ENCODE assay signal across 12 cellular contexts in the genomic region with DNA sequence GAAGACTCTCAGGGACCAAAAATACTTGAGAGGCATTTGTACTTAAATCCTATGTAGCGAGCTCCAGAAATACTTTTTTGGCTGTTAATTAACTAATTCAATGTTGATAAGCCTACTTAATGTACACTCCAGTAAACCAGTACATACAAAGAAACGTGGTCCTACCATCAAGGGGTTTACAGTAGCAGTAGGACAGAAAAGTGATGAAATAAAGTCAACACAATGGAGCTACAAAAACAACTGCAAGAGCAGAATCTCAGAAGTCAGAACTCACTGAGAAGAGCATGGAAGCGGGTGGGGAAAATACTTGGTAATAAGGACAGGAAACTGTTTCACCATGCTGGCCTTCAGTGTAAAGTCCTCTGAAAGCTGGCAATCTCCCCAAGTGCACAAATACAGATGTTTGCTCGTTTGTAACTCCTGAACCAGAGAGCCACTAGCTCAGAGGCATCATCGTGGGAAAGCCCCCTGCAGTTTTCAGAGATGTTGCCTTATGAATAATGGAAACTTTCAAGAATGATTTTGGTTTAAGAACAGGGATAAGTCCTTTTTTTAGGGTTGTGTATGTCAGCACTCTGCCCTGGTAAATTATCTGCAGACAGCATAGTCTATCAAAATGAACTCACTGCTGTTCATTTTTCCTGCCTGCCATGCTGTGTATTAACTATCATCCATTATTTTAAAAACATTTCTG.
DNase-seq lines count a peak whose midpoint lies in the region; ATAC-seq and TF ChIP-seq lines count a peak whose summit lies in the region.
"Had no signal": no experiment of that assay in that cellular context is flagged by ENCODE, and none has a peak within 500 bp of the region (broad histone marks: within the 10 kb centered on the region; RNA-seq: fewer than 3 reads in every experiment).

No MANE protein-coding gene starts in this region.

- ATAC-seq in GM18868 (IDR thresholded peaks at IDR 0.05; ENCODE audit: unreplicated experiment) (peak; percentile 79), GM21576 (IDR thresholded peaks at IDR 0.05; ENCODE audit: unreplicated experiment) (peak; percentile 77), HG03342 (IDR thresholded peaks at IDR 0.05; ENCODE audit: unreplicated experiment) (peak; percentile 71), lower lobe of right lung (peak; percentile 76 to 86)
- ATAC-seq in effector memory CD8-positive, alpha-beta T cell (replicated peaks) = no peak
- ATAC-seq: PC-3 had no signal

- H3K4me1 Mint-ChIP-seq in effector memory CD8-positive, alpha-beta T cell (ENCODE audit: low read depth in 2 of 2) = no peaks in the 10 kb centered on the region
- H3K4me1 Mint-ChIP-seq in CD8-positive, alpha-beta memory T cell = no peaks in the 10 kb centered on the region

- DNase-seq in lower lobe of right lung (no peak), NCI-H2081 (lab: John Stamatoyannopoulos, UW) (no peak), NCI-H187 treated with DMSO at 0.1 percent for 48 hours (lab: John Stamatoyannopoulos, UW) (no peak)
- DNase-seq in effector memory CD8-positive, alpha-beta T cell = no peak
- DNase-seq in CD8-positive, alpha-beta memory T cell = no peak
- DNase-seq: activated CD4-positive, alpha-beta T cell treated with anti-CD3 and anti-CD28 coated beads, Interleukin-2, amount 50 U/mL, for 48 hours; mesenchymal stem cell; PC-3 had no signal

- intact Hi-C loops in lower lobe of right lung (cut with DNase I) = no loop called here

- H3K36me3 Mint-ChIP-seq in effector memory CD8-positive, alpha-beta T cell (ENCODE audit: insufficient read depth) = no peaks in the 10 kb centered on the region
- H3K36me3 Mint-ChIP-seq in CD8-positive, alpha-beta memory T cell = no peaks in the 10 kb centered on the region
- H3K36me3 Mint-ChIP-seq: IgD-negative memory B cell had no signal

- H3K4me3 ChIP-seq in lower lobe of right lung = no peak overlapping the region
- no peak overlapping the region for H3K4me3 ChIP-seq in CD8-positive, alpha-beta memory T cell (ENCODE audit: low read length)

- peaks cover 14% of the 10 kb centered on the region for H3K4me1 ChIP-seq in lower lobe of right lung
- no peaks in the 10 kb centered on the region for H3K4me1 ChIP-seq in CD8-positive, alpha-beta memory T cell (ENCODE audit: insufficient read depth, low read length)

- H3K9me3 ChIP-seq in lower lobe of right lung = no peaks in the 10 kb centered on the region
- no peaks in the 10 kb centered on the region for H3K9me3 ChIP-seq in CD8-positive, alpha-beta memory T cell (ENCODE audit: low read length)

- TF ChIP-seq CTCF in lower lobe of right lung (IDR thresholded peaks at IDR 0.05) = no peak

- CTCF ChIA-PET in CD8-positive, alpha-beta memory T cell (lab: Charles Lee) = no interaction called here

- peaks cover 0 to 1% of the 10 kb centered on the region in 2 donors for H3K9me3 Mint-ChIP-seq in effector memory CD8-positive, alpha-beta T cell
- H3K9me3 Mint-ChIP-seq in CD8-positive, alpha-beta memory T cell = peaks cover 3 to 8% (median 5%) of the 10 kb centered on the region in 5 donors

- no peak overlapping the region for H3K4me3 Mint-ChIP-seq in effector memory CD8-positive, alpha-beta T cell
- no peak overlapping the region for H3K4me3 Mint-ChIP-seq in CD8-positive, alpha-beta memory T cell
- H3K4me3 Mint-ChIP-seq: IgD-negative memory B cell had no signal

- no peaks in the 10 kb centered on the region for H3K36me3 ChIP-seq in lower lobe of right lung
- no peaks in the 10 kb centered on the region for H3K36me3 ChIP-seq in CD8-positive, alpha-beta memory T cell (ENCODE audit: insufficient read depth, low read length)

- H3K27ac ChIP-seq in lower lobe of right lung = no peak overlapping the region
- H3K27ac ChIP-seq in CD8-positive, alpha-beta memory T cell (ENCODE audit: low read depth, low read length) = no peak overlapping the region

- H3K27ac Mint-ChIP-seq in effector memory CD8-positive, alpha-beta T cell = no peak overlapping the region
- H3K27ac Mint-ChIP-seq in CD8-positive, alpha-beta memory T cell = no peak overlapping the region

- POLR2A ChIA-PET in CD8-positive, alpha-beta memory T cell (lab: Charles Lee) = no interaction called here

- H3K27me3 Mint-ChIP-seq in effector memory CD8-positive, alpha-beta T cell = no peaks in the 10 kb centered on the region
- no peaks in the 10 kb centered on the region for H3K27me3 Mint-ChIP-seq in CD8-positive, alpha-beta memory T cell

- H3K27me3 ChIP-seq in lower lobe of right lung (ENCODE audit: low read depth) = no peaks in the 10 kb centered on the region
- H3K27me3 ChIP-seq in CD8-positive, alpha-beta memory T cell (ENCODE audit: insufficient read depth, low read length, poor library complexity, severe bottlenecking) = no peaks in the 10 kb centered on the region
